Comparison of ENCODE assay signal across 18 cellular contexts in genomic region chr2:88853403-88853790, GRCh38.
"Had no signal": no experiment of that assay in that cellular context is flagged by ENCODE, and none has a peak within 500 bp of the region (broad histone marks: within the 10 kb centered on the region; RNA-seq: fewer than 3 reads in every experiment).

No MANE protein-coding gene starts in this region.

- H3K36me3 Mint-ChIP-seq: activated naive CD4-positive, alpha-beta T cell treated with anti-CD3 and anti-CD28 coated beads, Interleukin-2, amount 50 U/mL, for 72 hours; T-cell had no signal

- ATAC-seq: activated naive CD4-positive, alpha-beta T cell treated with anti-CD3 and anti-CD28 coated beads, Interleukin-2, amount 50 U/mL, for 72 hours; activated T-helper 17 cell treated with anti-CD3 and anti-CD28 coated beads, Interleukin-2, amount 50 U/mL, for 72 hours; gastrocnemius medialis; pancreas; psoas muscle; T-cell had no signal

- H3K4me1 ChIP-seq: psoas muscle had no signal

- DNase-seq: activated CD4-positive, alpha-beta T cell treated with anti-CD3 and anti-CD28 coated beads for 1 hour; activated CD8-positive, alpha-beta memory T cell treated with anti-CD3 and anti-CD28 coated beads, Interleukin-2, amount 50 U/mL, for 4 hours; activated T-cell treated with anti-CD3 and anti-CD28 coated beads, Interleukin-2, amount 50 U/mL, for 24 hours; endodermal cell; esophagus squamous epithelium; gastrocnemius medialis; hypothalamus; left ventricle myocardium inferior; nephron progenitor cell; pancreas; psoas muscle; T-cell; WERI-Rb-1 had no signal

- H3K4me3 ChIP-seq: coronary artery, esophagus squamous epithelium, gastrocnemius medialis, left ventricle myocardium inferior, pancreas, psoas muscle, right atrium auricular region had no signal

- H3K4me3 Mint-ChIP-seq: activated T-cell treated with anti-CD3 and anti-CD28 coated beads, Interleukin-2, amount 50 U/mL, for 24 hours; activated T-helper 17 cell treated with anti-CD3 and anti-CD28 coated beads, Interleukin-2, amount 50 U/mL, for 72 hours; endodermal cell; nephron progenitor cell; T-cell; T-helper 2 cell treated with Interferon-gamma antibody and Interleukin-4, amounts not matched to agents 5 μg/mL and 100 μg/mL, for 36 hours had no signal

- H3K9me3 Mint-ChIP-seq: activated naive CD4-positive, alpha-beta T cell treated with anti-CD3 and anti-CD28 coated beads, Interleukin-2, amount 50 U/mL, for 72 hours; activated T-cell treated with anti-CD3 and anti-CD28 coated beads, Interleukin-2, amount 50 U/mL, for 24 hours; activated T-helper 17 cell treated with anti-CD3 and anti-CD28 coated beads, Interleukin-2, amount 50 U/mL, for 72 hours; T-cell; T-helper 2 cell treated with Interferon-gamma antibody and Interleukin-4, amounts not matched to agents 5 μg/mL and 100 μg/mL, for 36 hours had no signal

- H3K4me1 Mint-ChIP-seq: activated T-helper 17 cell treated with anti-CD3 and anti-CD28 coated beads, Interleukin-2, amount 50 U/mL, for 72 hours; nephron progenitor cell had no signal

- H3K36me3 ChIP-seq: esophagus squamous epithelium, gastrocnemius medialis, left ventricle myocardium inferior, pancreas, right atrium auricular region, WERI-Rb-1 had no signal

- H3K27ac Mint-ChIP-seq: activated T-cell treated with anti-CD3 and anti-CD28 coated beads, Interleukin-2, amount 50 U/mL, for 24 hours; activated T-helper 17 cell treated with anti-CD3 and anti-CD28 coated beads, Interleukin-2, amount 50 U/mL, for 72 hours; endodermal cell; nephron progenitor cell; T-cell; T-helper 2 cell treated with Interferon-gamma antibody and Interleukin-4, amounts not matched to agents 5 μg/mL and 100 μg/mL, for 36 hours had no signal

- H3K27ac ChIP-seq: coronary artery, esophagus squamous epithelium, gastrocnemius medialis, left ventricle myocardium inferior, pancreas, psoas muscle, right atrium auricular region, WERI-Rb-1 had no signal

- H3K27me3 ChIP-seq: gastrocnemius medialis, pancreas, right atrium auricular region had no signal

- H3K9me3 ChIP-seq: esophagus squamous epithelium, gastrocnemius medialis, left ventricle myocardium inferior, pancreas, psoas muscle, right atrium auricular region had no signal
